Comparison of ENCODE assay signal across 8 cellular contexts in genomic region chr6:71289802-71290175, GRCh38. TPM values are rescaled to one million over a fixed set of nuclear protein-coding genes. Genes with fewer than 3 reads are reported as not detected.
DNase-seq lines count a peak whose midpoint lies in the region; ATAC-seq and TF ChIP-seq lines count a peak whose summit lies in the region.

No MANE protein-coding gene starts in this region.

- peak overlapping the region; percentile 79 for H3K4me3 Mint-ChIP-seq in CD8-positive, alpha-beta T cell

- no peaks in the 10 kb centered on the region for H3K27me3 Mint-ChIP-seq in CD8-positive, alpha-beta T cell (ENCODE audit: low read depth)

- H3K4me1 ChIP-seq in CD8-positive, alpha-beta T cell (ENCODE audit: insufficient read depth, low read length) = peaks cover 24% of the 10 kb centered on the region
- H3K4me1 ChIP-seq in OCI-LY1 (ENCODE audit: insufficient read depth, low read length, severe bottlenecking) = peaks cover 49% of the 10 kb centered on the region
- H3K4me1 ChIP-seq in endocrine pancreas (ENCODE audit: control insufficient read depth, insufficient read depth, low read length) = no peaks in the 10 kb centered on the region
- peaks cover 65 to 69% of the 10 kb centered on the region in 2 experiments for H3K4me1 ChIP-seq in neutrophil (ENCODE audit: control insufficient read depth in 1 of 2, insufficient read depth in 1 of 2, low read depth in 1 of 2, low read length in 1 of 2)

- no peak overlapping the region for H2AFZ ChIP-seq in OCI-LY1 (ENCODE audit: low read length)

- POLR2A ChIA-PET in CD8-positive, alpha-beta T cell (lab: Charles Lee) = interaction anchor here (1.6 to 3.1 kb wide), 2 partner anchors 8 to 62 kb away, joined by 5 to 14 read pairs; no protein-coding TSS in a partner anchor

- DNase-seq in CD8-positive, alpha-beta T cell = no peak
- DNase-seq in midbrain (lab: John Stamatoyannopoulos, UW) = no peak
- DNase-seq in NCI-H345 (lab: John Stamatoyannopoulos, UW) = no peak

- H3K79me2 ChIP-seq in OCI-LY1 (ENCODE audit: insufficient read depth, low read length) = peaks cover 40% of the 10 kb centered on the region

- H3K4me2 ChIP-seq in OCI-LY1 (ENCODE audit: low read length) = peak overlapping the region; percentile 100

- peaks cover 41% of the 10 kb centered on the region for H3K4me1 Mint-ChIP-seq in CD8-positive, alpha-beta T cell (ENCODE audit: low read depth)

- peaks cover 11% of the 10 kb centered on the region for H3K36me3 Mint-ChIP-seq in CD8-positive, alpha-beta T cell

- H3K9me3 Mint-ChIP-seq in CD8-positive, alpha-beta T cell = no peaks in the 10 kb centered on the region

- H3K27ac ChIP-seq in CD8-positive, alpha-beta T cell (ENCODE audit: low read depth, low read length) = no peak overlapping the region
- H3K27ac ChIP-seq in OCI-LY1 (ENCODE audit: low read depth, low read length, poor library complexity, severe bottlenecking) = peak overlapping the region; percentile 80
- H3K27ac ChIP-seq in neutrophil = peak overlapping the region; percentile 100

- H3F3A ChIP-seq in OCI-LY1 (ENCODE audit: insufficient read depth, low read length) = no peaks in the 10 kb centered on the region

- no peak for ATAC-seq in CD8-positive, alpha-beta T cell
- ATAC-seq in GM21390 (IDR thresholded peaks at IDR 0.05; ENCODE audit: unreplicated experiment) (no peak), GM18502 (IDR thresholded peaks at IDR 0.05; ENCODE audit: poor library complexity, unreplicated experiment) (no peak)

- no peaks in the 10 kb centered on the region for H3K9me2 ChIP-seq in OCI-LY1 (ENCODE audit: low read depth, low read length)

- no peaks in the 10 kb centered on the region for H4K20me1 ChIP-seq in OCI-LY1 (ENCODE audit: insufficient read depth, low read length)

- CTCF ChIA-PET in CD8-positive, alpha-beta T cell (lab: Charles Lee) = no interaction called here

- H3K9ac ChIP-seq in OCI-LY1 (ENCODE audit: low read length) (peak overlapping the region; percentile 90), endocrine pancreas (ENCODE audit: control insufficient read depth, insufficient read depth, low read length) (no peak overlapping the region)

- H3K27ac Mint-ChIP-seq in CD8-positive, alpha-beta T cell = peak overlapping the region; percentile 19

- no peaks in the 10 kb centered on the region for H3K9me3 ChIP-seq in CD8-positive, alpha-beta T cell (ENCODE audit: low read length)
- no peaks in the 10 kb centered on the region for H3K9me3 ChIP-seq in OCI-LY1 (ENCODE audit: low read length)
- no peaks in the 10 kb centered on the region for H3K9me3 ChIP-seq in endocrine pancreas (ENCODE audit: control insufficient read depth, low read length)
- H3K9me3 ChIP-seq in neutrophil = no peaks in the 10 kb centered on the region

- H3K36me3 ChIP-seq in CD8-positive, alpha-beta T cell (ENCODE audit: insufficient read depth, low read length) = no peaks in the 10 kb centered on the region
- H3K36me3 ChIP-seq in OCI-LY1 (ENCODE audit: insufficient read depth, low read length) = peaks cover 21% of the 10 kb centered on the region
- H3K36me3 ChIP-seq in endocrine pancreas (ENCODE audit: control insufficient read depth, insufficient read depth, low read length) = no peaks in the 10 kb centered on the region
- H3K36me3 ChIP-seq in neutrophil = peaks cover 23% of the 10 kb centered on the region

- TF ChIP-seq CTCF in CD8-positive, alpha-beta T cell (IDR thresholded peaks at IDR 0.05) = no peak
- TF ChIP-seq CTCF in OCI-LY1 (IDR thresholded peaks at IDR 0.05; ENCODE audit: low read length) (no peak), neutrophil (IDR thresholded peaks at IDR 0.05) (no peak)

- intact Hi-C loops in CD8-positive, alpha-beta T cell (cut with DNase I, micrococcal nuclease) = loop anchor here (2.0 to 10.0 kb wide), 8 partner anchors 37 to 1495 kb away; partner anchors contain the start of genes SDHAF4 (in 2 of the 2), SMAP1 (in 2 of the 2), FAM135A (in 1 of the 2) and LMBRD1 (in 1 of the 2)

- no peak overlapping the region for H3K4me3 ChIP-seq in CD8-positive, alpha-beta T cell (ENCODE audit: low read depth, low read length)
- H3K4me3 ChIP-seq in OCI-LY1 (ENCODE audit: low read depth, low read length, poor library complexity, severe bottlenecking) (peak overlapping the region; percentile 90), endocrine pancreas (ENCODE audit: control insufficient read depth, insufficient read depth, low read length) (peak overlapping the region; percentile 23), neutrophil (ENCODE audit: low read depth in 1 of 2, low read length in 1 of 2) (peak overlapping the region; percentile 60 to 95)

- no peaks in the 10 kb centered on the region for H3K27me3 ChIP-seq in CD8-positive, alpha-beta T cell (ENCODE audit: insufficient read depth, low read length)
- H3K27me3 ChIP-seq in OCI-LY1 (ENCODE audit: insufficient read depth, low read length) (no peaks in the 10 kb centered on the region), endocrine pancreas (ENCODE audit: control insufficient read depth, insufficient read depth, low read length) (no peaks in the 10 kb centered on the region), neutrophil (no peaks in the 10 kb centered on the region)

RNA-seq across cellular contexts. Expression of gene OGFRL1, which starts 1.2 kb away (rescaled TPM):
- total RNA-seq in CD8-positive, alpha-beta T cell = 1 to 10 TPM; 9.6 to 10.0 TPM
